ENCODE assay signal across 1 cellular context in the genomic region with DNA sequence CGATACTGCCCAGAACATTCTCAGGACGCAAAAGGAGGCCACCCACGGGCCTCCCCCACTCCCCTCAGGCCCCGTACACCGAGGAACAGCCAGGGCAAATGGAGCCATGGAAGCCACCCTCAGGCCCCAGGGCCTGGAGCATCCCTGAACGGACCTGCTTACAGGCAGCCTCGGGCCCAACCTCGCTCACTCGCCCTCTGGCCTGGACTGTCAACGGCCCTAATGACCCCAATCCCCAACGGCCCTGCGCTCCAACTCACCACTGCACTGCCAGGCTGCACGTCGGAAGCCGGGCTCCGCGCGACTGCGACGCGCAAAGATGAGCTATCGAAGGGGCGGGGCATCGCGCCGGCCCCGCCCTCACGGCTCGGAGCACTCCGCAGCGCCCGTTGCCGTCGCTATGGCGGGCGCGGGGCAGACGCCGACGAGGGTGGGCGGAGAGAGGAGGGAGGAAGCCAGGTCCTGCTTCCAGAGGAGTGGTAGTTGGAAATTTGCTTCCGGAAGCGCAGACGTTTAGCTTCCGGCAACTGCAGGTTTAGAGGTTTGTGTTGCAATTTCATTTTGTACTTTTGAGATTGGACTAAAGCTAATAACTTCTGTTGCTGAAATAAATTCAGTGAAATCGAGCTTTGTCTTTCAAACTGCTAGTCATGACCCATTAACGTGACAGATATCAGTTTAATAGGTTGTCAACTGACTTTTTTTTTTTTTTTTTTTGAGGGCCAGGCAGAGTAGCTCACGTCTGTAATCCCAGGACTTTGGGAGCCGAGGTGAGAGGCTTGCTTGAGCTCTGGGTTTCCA.
TF ChIP-seq lines count a peak whose summit lies in the region.

TSS of gene SKIC8 (minus strand) at position 308 of the 801 bp plus-strand sequence. CDS start 3,923 bp downstream, outside the sequence.

TF ChIP-seq in SK-N-SH, 30 proteins besides CTCF, POLR2A, EP300 and RAD21 (continued from another document):
- TF ChIP-seq MAX (IDR thresholded peaks at IDR 0.05; ENCODE audit: low read depth) (peak; percentile 60; the same call in 1 of the 2 replicates), NRF1 (IDR thresholded peaks at IDR 0.05; ENCODE audit: low read depth, low read length) (no peak), ELF1 (IDR thresholded peaks at IDR 0.05) (peak; percentile 75), TCF12 (IDR thresholded peaks at IDR 0.05) (peak; percentile 20; the same call in 1 of the 2 replicates), POLR2AphosphoS5 (IDR thresholded peaks at IDR 0.05; ENCODE audit: low read depth, low read length) (peak; percentile 92), TEAD4 (IDR thresholded peaks at IDR 0.05; ENCODE audit: borderline replicate concordance, insufficient read depth) (no peak), USF1 (IDR thresholded peaks at IDR 0.05; ENCODE audit: borderline replicate concordance, low read depth) (no peak), YY1 (IDR thresholded peaks at IDR 0.05; ENCODE audit: low read depth) (peak; percentile 79), SMC3 (IDR thresholded peaks at IDR 0.05; ENCODE audit: low read depth, low read length) (no peak), RXRA (IDR thresholded peaks at IDR 0.05; ENCODE audit: borderline replicate concordance, low read depth) (no peak), RFX5 (IDR thresholded peaks at IDR 0.05; ENCODE audit: low read length) (0 out of 2 replicates have a peak, but pooled peaks have one; percentile 21), SIN3A (IDR thresholded peaks at IDR 0.05; ENCODE audit: borderline replicate concordance, low read depth, low read length) (peak; percentile 89), USF2 (IDR thresholded peaks at IDR 0.05; ENCODE audit: borderline replicate concordance, low read depth, low read length) (no peak), EZH2phosphoT487 (IDR thresholded peaks at IDR 0.05; ENCODE audit: borderline replicate concordance, low read depth) (no peak), MEF2A (IDR thresholded peaks at IDR 0.05; ENCODE audit: borderline replicate concordance, low read depth) (no peak), PBX3 (IDR thresholded peaks at IDR 0.05) (no peak)
TF ChIP-seq in SK-N-SH: peak in this region for 12.
